Comparison of ENCODE assay signal across 24 cellular contexts in the genomic region with DNA sequence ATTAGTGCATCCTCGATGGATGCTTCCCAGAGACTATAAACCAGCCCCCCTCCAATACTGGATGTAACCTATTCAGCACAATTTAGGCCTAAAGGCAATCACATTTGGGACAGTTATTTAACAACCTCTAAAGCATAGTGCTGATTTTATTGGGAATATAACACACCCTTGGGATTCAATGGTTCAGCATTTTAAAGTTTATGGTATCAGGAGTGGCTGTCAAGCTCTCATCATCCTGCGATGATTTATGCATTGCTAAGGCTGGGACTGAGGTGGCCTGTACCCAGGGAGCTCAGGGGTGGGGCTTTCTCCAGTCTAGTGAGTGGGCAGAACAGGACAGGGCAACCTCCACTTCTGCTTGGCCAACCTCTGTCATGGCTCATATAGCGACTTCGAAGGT.
"Had no signal": no experiment of that assay in that cellular context is flagged by ENCODE, and none has a peak within 500 bp of the region (broad histone marks: within the 10 kb centered on the region; RNA-seq: fewer than 3 reads in every experiment).

No MANE protein-coding gene starts in this region.

- H3K4me3 ChIP-seq: coronary artery, gastrocnemius medialis, heart right ventricle, left ventricle myocardium inferior, lower lobe of right lung, psoas muscle, right lobe of liver, spleen, testis, tibial nerve had no signal

- H3K36me3 ChIP-seq: gastrocnemius medialis, heart right ventricle, left ventricle myocardium inferior, lower lobe of right lung, right lobe of liver, spleen, tibial nerve had no signal

- H3K27ac Mint-ChIP-seq: endodermal cell; natural killer cell treated with Interleukin-12 subunit alpha and Interleukin-12 subunit beta and Interleukin-15 and Interleukin-18, amount 100 ng/mL, for 72 hours; stimulated activated memory B cell treated with anti-CD40 and anti-IgM and Interleukin-4, amounts not matched to agents 10 μg/mL and 1 μg/mL and 100 μg/mL, for 72 hours; stimulated activated naive CD8-positive, alpha-beta T cell treated with anti-CD3 and anti-CD28 coated beads, Interleukin-15, Interleukin-2, amounts not matched to agents 100 ng/mL and 50 ng/mL, for 24 hours had no signal

- H3K4me1 ChIP-seq: gastrocnemius medialis, heart right ventricle, left ventricle myocardium inferior, lower lobe of right lung, psoas muscle, right lobe of liver, spleen, testis, tibial nerve had no signal

- H3K36me3 Mint-ChIP-seq: natural killer cell treated with Interleukin-12 subunit alpha and Interleukin-12 subunit beta and Interleukin-15 and Interleukin-18, amount 100 ng/mL, for 72 hours; stimulated activated memory B cell treated with anti-CD40 and anti-IgM and Interleukin-4, amounts not matched to agents 10 μg/mL and 1 μg/mL and 100 μg/mL, for 72 hours had no signal

- H3K9me3 Mint-ChIP-seq: endodermal cell; stimulated activated memory B cell treated with anti-CD40 and anti-IgM and Interleukin-4, amounts not matched to agents 10 μg/mL and 1 μg/mL and 100 μg/mL, for 72 hours; stimulated activated naive CD8-positive, alpha-beta T cell treated with anti-CD3 and anti-CD28 coated beads, Interleukin-15, Interleukin-2, amounts not matched to agents 100 ng/mL and 50 ng/mL, for 24 hours had no signal

- H3K27me3 Mint-ChIP-seq: natural killer cell treated with Interleukin-12 subunit alpha and Interleukin-12 subunit beta and Interleukin-15 and Interleukin-18, amount 100 ng/mL, for 72 hours; stimulated activated memory B cell treated with anti-CD40 and anti-IgM and Interleukin-4, amounts not matched to agents 10 μg/mL and 1 μg/mL and 100 μg/mL, for 72 hours; stimulated activated naive CD8-positive, alpha-beta T cell treated with anti-CD3 and anti-CD28 coated beads, Interleukin-15, Interleukin-2, amounts not matched to agents 100 ng/mL and 50 ng/mL, for 24 hours had no signal

- H3K27me3 ChIP-seq: gastrocnemius medialis, heart right ventricle, right lobe of liver, spleen, testis, tibial nerve had no signal

- DNase-seq: effector CD4-positive, alpha-beta T cell; endodermal cell; gastrocnemius medialis; heart right ventricle; hypothalamus; left cardiac atrium; left ventricle myocardium inferior; lower lobe of right lung; mesenchymal stem cell; midbrain; psoas muscle; retina; right lobe of liver; spleen; stimulated activated CD4-positive, alpha-beta T cell treated with anti-CD3 and anti-CD28 coated beads, Interleukin-15, amount 100 ng/mL, for 24 hours; stimulated activated CD4-positive, alpha-beta T cell treated with anti-CD3 and anti-CD28 coated beads, Interleukin-1b, Interleukin-23, amount 100 ng/mL, for 48 hours; stimulated activated CD4-positive, alpha-beta T cell treated with anti-CD3 and anti-CD28 coated beads, Interleukin-4, amount 100 ng/mL, for 24 hours; testis had no signal

- ATAC-seq: esophagus mucosa; gastrocnemius medialis; heart right ventricle; left cardiac atrium; lower lobe of right lung; natural killer cell treated with Interleukin-12 subunit alpha and Interleukin-12 subunit beta and Interleukin-15 and Interleukin-18, amount 100 ng/mL, for 72 hours; psoas muscle; right lobe of liver; stimulated activated memory B cell treated with anti-CD40 and anti-IgM and Interleukin-4, amounts not matched to agents 10 μg/mL and 1 μg/mL and 100 μg/mL, for 72 hours had no signal

- H3K27ac ChIP-seq: coronary artery, gastrocnemius medialis, heart right ventricle, left ventricle myocardium inferior, lower lobe of right lung, psoas muscle, right lobe of liver, spleen, testis, tibial nerve had no signal

- H3K4me3 Mint-ChIP-seq: endodermal cell; natural killer cell treated with Interleukin-12 subunit alpha and Interleukin-12 subunit beta and Interleukin-15 and Interleukin-18, amount 100 ng/mL, for 72 hours; stimulated activated memory B cell treated with anti-CD40 and anti-IgM and Interleukin-4, amounts not matched to agents 10 μg/mL and 1 μg/mL and 100 μg/mL, for 72 hours; stimulated activated naive CD8-positive, alpha-beta T cell treated with anti-CD3 and anti-CD28 coated beads, Interleukin-15, Interleukin-2, amounts not matched to agents 100 ng/mL and 50 ng/mL, for 24 hours had no signal

- H3K9me3 ChIP-seq: gastrocnemius medialis, heart right ventricle, left ventricle myocardium inferior, lower lobe of right lung, psoas muscle, right lobe of liver, spleen, testis, tibial nerve had no signal

- H3K4me1 Mint-ChIP-seq: stimulated activated memory B cell treated with anti-CD40 and anti-IgM and Interleukin-4, amounts not matched to agents 10 μg/mL and 1 μg/mL and 100 μg/mL, for 72 hours had no signal
